9 cellular contexts compared by ENCODE assay signal in the genomic region with DNA sequence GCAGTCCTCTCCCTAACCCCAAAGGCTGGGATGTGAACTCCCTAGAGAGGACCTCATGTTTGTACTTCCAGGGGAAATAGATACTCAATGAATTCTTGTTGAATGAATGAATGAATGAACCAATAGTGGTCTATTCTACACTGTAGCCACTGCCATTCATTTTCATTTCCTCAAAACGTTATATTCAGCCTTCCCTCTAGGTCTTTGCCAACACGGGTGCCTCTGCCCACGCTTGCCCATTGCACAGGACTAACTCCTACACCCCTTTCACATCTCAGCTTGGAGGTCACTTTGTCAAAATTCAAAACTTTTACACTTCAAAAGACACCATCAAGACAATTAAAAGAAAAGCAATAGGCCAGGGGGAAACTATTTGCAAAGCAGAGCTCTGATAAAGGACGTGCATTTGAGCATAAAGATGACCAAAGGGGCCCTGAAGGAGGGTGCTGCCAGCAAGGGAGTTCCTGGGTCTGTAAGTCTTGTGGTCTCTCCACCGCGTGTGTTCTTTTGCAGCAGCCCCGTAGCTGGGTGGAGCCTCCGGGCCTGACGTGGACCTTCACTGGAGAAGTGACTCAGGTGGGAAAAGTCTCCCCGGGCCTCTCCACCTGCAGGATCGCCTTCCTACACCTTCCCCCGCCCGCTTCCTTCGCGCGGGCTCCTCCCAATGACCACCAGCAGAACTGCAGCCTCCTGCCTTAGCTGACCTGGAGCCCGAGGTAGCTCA. TPM values are rescaled to one million over a fixed set of nuclear protein-coding genes. Genes with fewer than 3 reads are reported as not detected.
DNase-seq lines count a peak whose midpoint lies in the region; ATAC-seq and TF ChIP-seq lines count a peak whose summit lies in the region.
"Had no signal": no experiment of that assay in that cellular context is flagged by ENCODE, and none has a peak within 500 bp of the region (broad histone marks: within the 10 kb centered on the region; RNA-seq: fewer than 3 reads in every experiment).

No MANE protein-coding gene starts in this region.

- H3K36me3 ChIP-seq in HCT116 (ENCODE audit: control insufficient read depth in 1 of 2, insufficient read depth in 2 of 2, low read length in 2 of 2) (no peaks in the 10 kb centered on the region), smooth muscle cell (ENCODE audit: low read depth) (no peaks in the 10 kb centered on the region), gastrocnemius medialis (no peaks in the 10 kb centered on the region)

- no peaks in the 10 kb centered on the region for H3F3A ChIP-seq in smooth muscle cell (ENCODE audit: low read depth)

- CTCF ChIA-PET in HCT116 (lab: Charles Lee): interaction anchor here (0.8 to 3.4 kb wide), 9 partner anchors 9 to 428 kb away, joined by 3 to 66 read pairs (median 4); no protein-coding TSS in a partner anchor

- H3K9me2 ChIP-seq in HCT116 (ENCODE audit: insufficient read depth): no peaks in the 10 kb centered on the region

- intact Hi-C loops in HCT116 (cut with micrococcal nuclease) (loop anchor here (1.0 to 2.0 kb wide), 2 partner anchors 60 to 337 kb away; no protein-coding TSS in a partner anchor), gastrocnemius medialis (cut with DNase I; ENCODE audit: low total_unique reads) (no loop called here)

- peak; percentile 42 to 73 for DNase-seq in NCI-H187 (lab: John Stamatoyannopoulos, UW)
- no peak for DNase-seq in NCI-H187 treated with DMSO at 0.1 percent for 48 hours (lab: John Stamatoyannopoulos, UW)
- DNase-seq in HCT116 (ENCODE audit: low read depth, low spot score): peak; percentile 28
- peak; percentile 66 for DNase-seq in NCI-H1694 (lab: John Stamatoyannopoulos, UW)
- DNase-seq in activated CD4-positive, CD25-positive, alpha-beta regulatory T cell treated with anti-CD3 and anti-CD28 coated beads, Interleukin-2, amount 50 U/mL, for 72 hours: peak; percentile 35
- DNase-seq in foreskin keratinocyte: peak; percentile 28 to 51
- DNase-seq in smooth muscle cell (lab: John Stamatoyannopoulos, UW; ENCODE audit: unreplicated experiment): no peak
- no peak for DNase-seq in gastrocnemius medialis

- TF ChIP-seq CTCF in HCT116 (IDR thresholded peaks at IDR 0.05 in 2 of 3, conservative IDR thresholded peaks at IDR 0.05 in 1 of 3; ENCODE audit: borderline replicate concordance in 1 of 3, insufficient read depth in 1 of 3, low read depth in 2 of 3, low read length in 2 of 3) (peak; percentile 71 to 93 (median 83); a peak in 5 of 6 replicates), foreskin keratinocyte (conservative IDR thresholded peaks at IDR 0.05) (peak; percentile 88), smooth muscle cell (IDR thresholded peaks at IDR 0.05; ENCODE audit: borderline replicate concordance, insufficient read depth, poor library complexity, severe bottlenecking) (peak; percentile 52), gastrocnemius medialis (IDR thresholded peaks at IDR 0.05 in 4 of 5, conservative IDR thresholded peaks at IDR 0.05 in 1 of 5) (peak in 2 of 5 experiments; percentile 29 to 35)

- TF ChIP-seq POLR2A in HCT116 (IDR thresholded peaks at IDR 0.05; ENCODE audit: borderline replicate concordance, extremely low read depth, insufficient read depth, insufficient read length) (no peak), gastrocnemius medialis (IDR thresholded peaks at IDR 0.05) (no peak)

- H3K4me1 ChIP-seq in HCT116 (ENCODE audit: control insufficient read depth in 1 of 2, insufficient read depth in 2 of 2, low read length in 2 of 2): peaks cover 0 to 5% of the 10 kb centered on the region in 2 experiments; a peak in 2 of 4 replicates
- H3K4me1 ChIP-seq in foreskin keratinocyte: no peaks in the 10 kb centered on the region
- H3K4me1 ChIP-seq in smooth muscle cell (ENCODE audit: low read depth): no peaks in the 10 kb centered on the region
- no peaks in the 10 kb centered on the region for H3K4me1 ChIP-seq in gastrocnemius medialis

- H3K27me3 ChIP-seq in HCT116 (ENCODE audit: insufficient read depth, low read length): no peaks in the 10 kb centered on the region
- peaks cover 6% of the 10 kb centered on the region for H3K27me3 ChIP-seq in foreskin keratinocyte
- no peaks in the 10 kb centered on the region for H3K27me3 ChIP-seq in smooth muscle cell (ENCODE audit: low read depth)
- peaks cover 0 to 4% (median 3%) of the 10 kb centered on the region in 3 donors for H3K27me3 ChIP-seq in gastrocnemius medialis

- H3K9me3 ChIP-seq in HCT116 (ENCODE audit: control insufficient read depth in 1 of 2, insufficient read depth in 1 of 2, low read depth in 1 of 2, low read length in 2 of 2) (no peaks in the 10 kb centered on the region), smooth muscle cell (replicated peaks; ENCODE audit: low read depth) (no peaks in the 10 kb centered on the region), gastrocnemius medialis (no peaks in the 10 kb centered on the region)

- whole genome bisulfite sequencing in smooth muscle cell (ENCODE audit: low lambda C conversion rate): 18% methylated on average over 17 of the region's 17 CpGs

- H3K79me2 ChIP-seq in HCT116 (ENCODE audit: insufficient read depth, low read length) (no peaks in the 10 kb centered on the region), smooth muscle cell (ENCODE audit: low read depth) (no peaks in the 10 kb centered on the region)

- H4K20me1 ChIP-seq in HCT116 (ENCODE audit: insufficient read depth) (no peaks in the 10 kb centered on the region), smooth muscle cell (ENCODE audit: low read depth) (peaks cover 60% of the 10 kb centered on the region)

- no TSS peak for BruUV-seq in HCT116 (replicated peaks; lab: Mats Ljungman, UMichigan)

- H3K4me3 ChIP-seq in HCT116 (replicated peaks in 1 of 2; ENCODE audit: low read depth in 1 of 2, low read length in 2 of 2): no peak overlapping the region
- H3K4me3 ChIP-seq in smooth muscle cell: no peak overlapping the region
- no peak overlapping the region for H3K4me3 ChIP-seq in gastrocnemius medialis

- no peak overlapping the region for H3K9ac ChIP-seq in HCT116 (ENCODE audit: low read length)
- H3K9ac ChIP-seq in smooth muscle cell (ENCODE audit: low read depth): no peak overlapping the region

- H3K4me2 ChIP-seq in HCT116 (ENCODE audit: low read length) (peak overlapping the region; percentile 23; the same call in 1 of the 2 replicates), smooth muscle cell (no peak overlapping the region)

- in situ Hi-C loops in gastrocnemius medialis (cut with MboI; ENCODE audit: low sequenced_read_pairs in 4 of 4): no loop called here

- H2AFZ ChIP-seq in HCT116 (ENCODE audit: low read depth, low read length, poor library complexity, severe bottlenecking) (no peak overlapping the region), smooth muscle cell (ENCODE audit: low read depth) (no peak overlapping the region)

- H3K27ac ChIP-seq in HCT116 (ENCODE audit: low read depth, low read length): no peak overlapping the region
- no peak overlapping the region for H3K27ac ChIP-seq in foreskin keratinocyte
- H3K27ac ChIP-seq in smooth muscle cell (ENCODE audit: low read depth): no peak overlapping the region
- H3K27ac ChIP-seq in gastrocnemius medialis: no peak overlapping the region

- TF ChIP-seq RAD21 in HCT116 (IDR thresholded peaks at IDR 0.05; ENCODE audit: low read depth): peak; percentile 82

- ATAC-seq in HCT116 (peak; percentile 99), foreskin keratinocyte (peak; percentile 97), gastrocnemius medialis (no peak)

- RAD21 ChIA-PET in HCT116 (lab: Charles Lee; ENCODE audit: low non-redundant PET in 1 of 2, low total read pairs in 2 of 2, uncharacterized antibody in 2 of 2, unreplicated experiment in 2 of 2): interaction anchor here (1.3 to 1.6 kb wide), 3 partner anchors 60 to 61 kb away, joined by 3 to 8 read pairs (median 6); no protein-coding TSS in a partner anchor

- POLR2A ChIA-PET in HCT116 (lab: Charles Lee): interaction anchor here (0.6 to 0.7 kb wide), 2 partner anchors 35 to 62 kb away, joined by 3 read pairs; no protein-coding TSS in a partner anchor

TF ChIP-seq in HCT116, 20 proteins besides CTCF, POLR2A, EP300 and RAD21 (continues in another document):
- TF ChIP-seq ELF1 (IDR thresholded peaks at IDR 0.05; ENCODE audit: borderline replicate concordance, low read depth) (no peak), SIN3A (IDR thresholded peaks at IDR 0.05; ENCODE audit: low read depth) (no peak), JUND (IDR thresholded peaks at IDR 0.05) (no peak), REST (IDR thresholded peaks at IDR 0.05; ENCODE audit: low read depth) (no peak), YY1 (IDR thresholded peaks at IDR 0.05; ENCODE audit: extremely low read depth, insufficient replicate concordance, low read depth, low read length) (no peak), FOSL1 (IDR thresholded peaks at IDR 0.05; ENCODE audit: low read depth) (no peak)

RNA-seq across cellular contexts. Expression of gene TMEM63C, which starts 31.5 kb away (rescaled TPM):
- total RNA-seq in HCT116 (2021; ENCODE audit: unreplicated experiment): 5.7 TPM
- 4.9 and 5.4 TPM in 2 replicates for polyA plus RNA-seq in HCT116 (2012)
- total RNA-seq in foreskin keratinocyte: 0.49 and 0.65 TPM in 2 replicates
- 0.39 and 0.50 TPM in 2 replicates for polyA plus RNA-seq in foreskin keratinocyte
- 4.3 and 10.4 TPM in 2 replicates for total RNA-seq in smooth muscle cell
- 7.7 and 8.7 TPM in 2 replicates for polyA plus RNA-seq in smooth muscle cell
- total RNA-seq in gastrocnemius medialis: under 1 TPM in 2 of 4 donors, not detected in 2; 0.05 TPM

RNA-seq across cellular contexts. Expression of gene NGB, which starts 57.9 kb away (rescaled TPM):
- total RNA-seq in HCT116 (2021; ENCODE audit: unreplicated experiment) (not detected), foreskin keratinocyte (not detected in 2 replicates), smooth muscle cell (not detected in 2 replicates), gastrocnemius medialis (not detected)
- not detected in 2 replicates for polyA plus RNA-seq in HCT116 (2012)
- polyA plus RNA-seq in foreskin keratinocyte (not detected in 2 replicates), smooth muscle cell (not detected in 2 replicates)
- total RNA-seq: activated CD8-positive, alpha-beta memory T cell treated with anti-CD3 and anti-CD28 coated beads for 36 hours had no signal

Comparison
In these comparisons a context has a peak if more than half of its experiments do, and no peak if none do; other contexts are left out.
1. DNase-seq: peak in NCI-H187 (2 of 2), HCT116 (single experiment), NCI-H1694 (single experiment), activated CD4-positive, CD25-positive, alpha-beta regulatory T cell treated with anti-CD3 and anti-CD28 coated beads, Interleukin-2, amount 50 U/mL, for 72 hours (single experiment) and foreskin keratinocyte (2 of 2); none in NCI-H187 treated with DMSO at 0.1 percent for 48 hours (single experiment), smooth muscle cell (single experiment) and gastrocnemius medialis (0 of 2).
2. ATAC-seq: peak in HCT116 (single experiment) and foreskin keratinocyte (single experiment); none in gastrocnemius medialis (0 of 2).